ENCODE assay signal across 24 cellular contexts in the genomic region with DNA sequence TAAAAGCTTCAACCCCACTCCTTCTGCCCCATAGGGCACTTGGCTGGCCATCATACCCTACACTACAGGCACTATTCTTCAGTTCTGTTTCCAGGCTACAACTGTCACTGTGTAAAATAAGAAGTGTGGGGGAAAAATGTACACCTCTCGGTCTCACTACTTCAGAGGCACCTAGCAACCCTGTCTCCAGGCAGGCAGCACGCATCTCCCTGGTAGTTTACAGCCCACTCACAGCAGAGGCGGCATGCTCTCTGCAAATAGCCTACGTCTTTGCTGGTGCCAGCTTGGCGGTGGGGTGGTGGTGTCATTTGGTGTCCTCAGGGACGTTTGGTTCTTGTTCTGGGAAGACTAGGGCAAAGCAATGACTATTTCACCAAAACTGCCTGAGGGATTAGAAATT. TPM values are rescaled to one million over a fixed set of nuclear protein-coding genes. Genes with fewer than 3 reads are reported as not detected.
DNase-seq lines count a peak whose midpoint lies in the region; ATAC-seq and TF ChIP-seq lines count a peak whose summit lies in the region.
"Had no signal": no experiment of that assay in that cellular context is flagged by ENCODE, and none has a peak within 500 bp of the region (broad histone marks: within the 10 kb centered on the region; RNA-seq: fewer than 3 reads in every experiment).

No MANE protein-coding gene starts in this region.

- intact Hi-C loops in left lung (cut with DNase I), result no loop called here
- intact Hi-C loops in left ventricle myocardium superior (cut with micrococcal nuclease), result no loop called here

- H3K27me3 ChIP-seq in left lung, result no peaks in the 10 kb centered on the region
- no peaks in the 10 kb centered on the region for H3K27me3 ChIP-seq in foreskin keratinocyte
- H3K27me3 ChIP-seq: heart right ventricle, SJCRH30 had no signal

- no peaks in the 10 kb centered on the region for H3K9me3 ChIP-seq in left lung
- H3K9me3 ChIP-seq: prostate gland, SJCRH30, tibial nerve had no signal

- no peak overlapping the region for H3K4me3 ChIP-seq in left lung
- H3K4me3 ChIP-seq: heart right ventricle, prostate gland, SJCRH30, skin epidermis, tibial nerve had no signal

- TF ChIP-seq CTCF in left lung (IDR thresholded peaks at IDR 0.05), result no peak
- TF ChIP-seq CTCF in foreskin keratinocyte (conservative IDR thresholded peaks at IDR 0.05), result no peak

- H3K4me1 ChIP-seq in left lung (no peaks in the 10 kb centered on the region), foreskin keratinocyte (no peaks in the 10 kb centered on the region)
- H3K4me1 ChIP-seq: prostate gland, SJCRH30, tibial nerve had no signal

- peak; percentile 43 for DNase-seq in NCI-H1436 treated with DMSO at 0.1 percent for 48 hours (lab: John Stamatoyannopoulos, UW)
- DNase-seq in left lung, result no peak
- DNase-seq in foreskin keratinocyte, result no peak
- DNase-seq in left ventricle myocardium superior, result no peak
- DNase-seq: activated CD8-positive, alpha-beta memory T cell treated with anti-CD3 and anti-CD28 coated beads, Interleukin-2, amount 50 U/mL, for 48 hours; activated naive CD8-positive, alpha-beta T cell treated with anti-CD3 and anti-CD28 coated beads, Interleukin-2, amount 50 U/mL, for 24 hours; dermis blood vessel endothelial cell; DND-41; H9; heart right ventricle; islet precursor cell; natural killer cell; SJCRH30; stimulated activated CD4-positive, alpha-beta T cell treated with anti-CD3 and anti-CD28 coated beads, Interleukin-2, amount 100 ng/mL, for 48 hours; stimulated activated naive CD8-positive, alpha-beta T cell treated with anti-CD3 and anti-CD28 coated beads, Interleukin-15, Interleukin-2, amounts not matched to agents 100 U/mL and 50 U/mL, for 24 hours; T-helper 2 cell; WERI-Rb-1 had no signal

- H3K36me3 ChIP-seq in left lung, result no peaks in the 10 kb centered on the region
- H3K36me3 ChIP-seq: heart right ventricle, prostate gland, SJCRH30, tibial nerve, WERI-Rb-1 had no signal

- peak; percentile 75 for ATAC-seq in left lung
- ATAC-seq in foreskin keratinocyte, result no peak
- ATAC-seq in HG03045 (IDR thresholded peaks at IDR 0.05; ENCODE audit: unreplicated experiment), result no peak
- no peak for ATAC-seq in left ventricle myocardium superior
- ATAC-seq: activated naive CD8-positive, alpha-beta T cell treated with anti-CD3 and anti-CD28 coated beads, Interleukin-2, amount 50 U/mL, for 24 hours; heart right ventricle; natural killer cell; Panc1; stimulated activated naive CD8-positive, alpha-beta T cell treated with anti-CD3 and anti-CD28 coated beads, Interleukin-15, Interleukin-2, amounts not matched to agents 100 U/mL and 50 U/mL, for 24 hours had no signal

- peak overlapping the region; percentile 17 for H3K27ac ChIP-seq in angular gyrus (ENCODE audit: low read depth, low read length)
- peak overlapping the region in 1 of 2 donors; percentile 4 for H3K27ac ChIP-seq in left lung
- peak overlapping the region; percentile 12 for H3K27ac ChIP-seq in temporal lobe (ENCODE audit: low read depth, low read length)
- H3K27ac ChIP-seq in foreskin keratinocyte, result no peak overlapping the region
- H3K27ac ChIP-seq: heart right ventricle, prostate gland, SJCRH30, skin epidermis, tibial nerve, WERI-Rb-1 had no signal

RNA-seq across cellular contexts. Expression of a gene that starts 48.2 kb away (rescaled TPM):
- total RNA-seq in left lung (10 to 100 TPM; 45.7 to 81.4 TPM), temporal lobe (24.3 TPM), foreskin keratinocyte (54.2 and 62.2 TPM in 2 replicates), left ventricle myocardium superior (5.5 TPM)
- polyA plus RNA-seq in foreskin keratinocyte, result 50.4 and 60.7 TPM in 2 replicates
